ENCODE assay signal across 2 cellular contexts in the genomic region with DNA sequence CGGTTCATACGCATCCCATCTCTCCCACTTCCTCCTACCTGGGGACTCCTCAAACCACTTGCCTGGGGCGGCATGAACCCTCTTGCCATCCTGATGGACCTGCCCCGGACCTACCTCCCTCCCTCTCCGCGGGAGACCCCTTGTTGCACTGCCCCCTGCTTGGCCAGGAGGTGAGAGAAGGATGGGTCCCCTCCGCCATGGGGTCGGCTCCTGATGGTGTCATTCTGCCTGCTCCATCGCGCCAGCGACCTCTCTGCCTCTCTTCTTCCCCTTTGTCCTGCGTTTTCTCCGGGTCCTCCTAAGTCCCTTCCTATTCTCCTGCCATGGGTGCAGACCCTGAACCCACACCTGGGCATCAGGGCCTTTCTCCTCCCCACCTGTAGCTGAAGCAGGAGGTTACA.
TF ChIP-seq lines count a peak whose summit lies in the region.

No MANE protein-coding gene starts in this region.

TF ChIP-seq in IMR-90, 13 proteins besides CTCF, POLR2A, EP300 and RAD21:
- no peak for TF ChIP-seq RFX5 (IDR thresholded peaks at IDR 0.05; ENCODE audit: low read depth, low read length)

TF ChIP-seq in neural cell, 6 proteins besides CTCF, POLR2A, EP300 and RAD21:
- peak; percentile 58 for TF ChIP-seq EZH2 (IDR thresholded peaks at IDR 0.05; ENCODE audit: borderline replicate concordance, insufficient read depth, low read length, poor library complexity, severe bottlenecking)
- TF ChIP-seq SMC3 (conservative IDR thresholded peaks at IDR 0.05; ENCODE audit: poor library complexity) = no peak
